ENCODE assay signal across 17 cellular contexts in genomic region chr12:27682534-27682933, GRCh38. TPM values are rescaled to one million over a fixed set of nuclear protein-coding genes. Genes with fewer than 3 reads are reported as not detected.
DNase-seq lines count a peak whose midpoint lies in the region; FAIRE-seq and TF ChIP-seq lines count a peak whose summit lies in the region.
"Had no signal": no experiment of that assay in that cellular context is flagged by ENCODE, and none has a peak within 500 bp of the region (broad histone marks: within the 10 kb centered on the region; RNA-seq: fewer than 3 reads in every experiment).

No MANE protein-coding gene starts in this region.

- H3K79me2 ChIP-seq in astrocyte (ENCODE audit: insufficient read depth, low read length), result no peaks in the 10 kb centered on the region

- no peak overlapping the region for H3K4me3 ChIP-seq in AG04450 (ENCODE audit: low read depth, low read length)
- H3K4me3 ChIP-seq in astrocyte (ENCODE audit: insufficient read depth, low read depth, low read length), result no peak overlapping the region
- H3K4me3 ChIP-seq in foreskin fibroblast (ENCODE audit: low read depth in 1 of 2, low read length in 2 of 2), result no peak overlapping the region
- H3K4me3 ChIP-seq: HAP-1 had no signal

- H3K36me3 Mint-ChIP-seq in HFFc6 (ENCODE audit: low read depth), result peaks cover 42% of the 10 kb centered on the region
- peaks cover 29% of the 10 kb centered on the region for H3K36me3 Mint-ChIP-seq in astrocyte (ENCODE audit: low read depth, unreplicated experiment)
- peaks cover 34% of the 10 kb centered on the region for H3K36me3 Mint-ChIP-seq in progenitor cell of endocrine pancreas (ENCODE audit: insufficient read depth)
- H3K36me3 Mint-ChIP-seq: CD4-positive, CD25-positive, alpha-beta regulatory T cell had no signal

- no peaks in the 10 kb centered on the region; the same call in 1 of the 2 replicates for H3K27me3 Mint-ChIP-seq in HFFc6 (ENCODE audit: insufficient read depth)
- H3K27me3 Mint-ChIP-seq in astrocyte (ENCODE audit: low read depth, unreplicated experiment), result no peaks in the 10 kb centered on the region
- no peaks in the 10 kb centered on the region for H3K27me3 Mint-ChIP-seq in progenitor cell of endocrine pancreas
- H3K27me3 Mint-ChIP-seq: CD4-positive, CD25-positive, alpha-beta regulatory T cell had no signal

- H3K36me3 ChIP-seq in astrocyte (ENCODE audit: insufficient read depth, low read length), result peaks cover 54% of the 10 kb centered on the region

- no peaks in the 10 kb centered on the region for H3K9me3 ChIP-seq in AG04450 (ENCODE audit: control insufficient read depth, insufficient read depth, low read length)
- no peaks in the 10 kb centered on the region for H3K9me3 ChIP-seq in astrocyte (ENCODE audit: insufficient read depth, low read depth, low read length)
- H3K9me3 ChIP-seq: HAP-1 had no signal

- H4K20me1 ChIP-seq in astrocyte (ENCODE audit: insufficient read depth, low read length), result no peaks in the 10 kb centered on the region

- peaks cover 5% of the 10 kb centered on the region; the same call in 1 of the 2 replicates for H3K4me1 Mint-ChIP-seq in HFFc6 (ENCODE audit: low read depth)
- H3K4me1 Mint-ChIP-seq in astrocyte (ENCODE audit: low read depth, unreplicated experiment), result peaks cover 3% of the 10 kb centered on the region
- H3K4me1 Mint-ChIP-seq in progenitor cell of endocrine pancreas (ENCODE audit: low read depth), result peaks cover 4% of the 10 kb centered on the region
- H3K4me1 Mint-ChIP-seq: CD4-positive, CD25-positive, alpha-beta regulatory T cell had no signal

- H3K4me2 ChIP-seq in astrocyte (ENCODE audit: low read length), result no peak overlapping the region

- H3K9me3 Mint-ChIP-seq in HFFc6 (no peaks in the 10 kb centered on the region), astrocyte (ENCODE audit: unreplicated experiment) (no peaks in the 10 kb centered on the region), progenitor cell of endocrine pancreas (ENCODE audit: low read depth) (no peaks in the 10 kb centered on the region)
- H3K9me3 Mint-ChIP-seq: CD4-positive, CD25-positive, alpha-beta regulatory T cell had no signal

- H2AFZ ChIP-seq in astrocyte (ENCODE audit: low read depth, low read length), result no peak overlapping the region

- no peaks in the 10 kb centered on the region for H3K4me1 ChIP-seq in astrocyte (ENCODE audit: insufficient read depth, low read length)

- H3K27me3 ChIP-seq in AG04450 (ENCODE audit: control insufficient read depth, insufficient read depth, low read length), result no peaks in the 10 kb centered on the region
- H3K27me3 ChIP-seq in astrocyte (ENCODE audit: insufficient read depth, low read length), result no peaks in the 10 kb centered on the region

- DNase-seq in AG04450 (ENCODE audit: low read depth, low spot score), result peak; percentile 13
- DNase-seq in HFFc6, result peak; percentile 13
- DNase-seq in astrocyte (ENCODE audit: low read depth), result peak; percentile 21
- DNase-seq in foreskin fibroblast, result peak; percentile 8 to 27
- DNase-seq in progenitor cell of endocrine pancreas (ENCODE audit: low spot score, unreplicated experiment), result no peak
- no peak for DNase-seq in T-helper 9 cell
- DNase-seq in NCI-H526 (lab: John Stamatoyannopoulos, UW), result no peak
- DNase-seq in dedifferentiated amniotic fluid mesenchymal stem cell (ENCODE audit: extremely low spot score), result no peak
- DNase-seq: 8988T; CD4-positive, CD25-positive, alpha-beta regulatory T cell; DMS53; NCI-H1105 treated with DMSO at 0.1 percent for 48 hours; NCI-H187; NCI-H748 treated with DMSO at 0.1 percent for 48 hours; PC-3 had no signal

- H3K4me3 Mint-ChIP-seq in HFFc6 (no peak overlapping the region), astrocyte (ENCODE audit: unreplicated experiment) (no peak overlapping the region), progenitor cell of endocrine pancreas (ENCODE audit: low read depth) (no peak overlapping the region)
- H3K4me3 Mint-ChIP-seq: CD4-positive, CD25-positive, alpha-beta regulatory T cell had no signal

- CTCF ChIA-PET in AG04450 (lab: Charles Lee), result interaction anchor here (1.2 kb wide), 1 partner anchor 21 kb away, joined by 3 read pairs; no protein-coding TSS in a partner anchor

- no peak overlapping the region for H3K9ac ChIP-seq in astrocyte (ENCODE audit: low read length)

- TF ChIP-seq CTCF in AG04450 (IDR thresholded peaks at IDR 0.05; ENCODE audit: low read depth, low read length) (no peak), HFFc6 (IDR thresholded peaks at IDR 0.05) (no peak), astrocyte (IDR thresholded peaks at IDR 0.05; ENCODE audit: insufficient read depth, low read depth, low read length) (no peak), foreskin fibroblast (IDR thresholded peaks at IDR 0.05; ENCODE audit: low read depth, low read length) (no peak), progenitor cell of endocrine pancreas (IDR thresholded peaks at IDR 0.05; ENCODE audit: unreplicated experiment) (no peak)

- H3K27ac ChIP-seq in AG04450 (ENCODE audit: low read depth, low read length) (no peak overlapping the region), astrocyte (ENCODE audit: low read depth, low read length) (peak overlapping the region; percentile 37)

- POLR2A ChIA-PET in AG04450 (lab: Yijun Ruan, JAX), result no interaction called here

- no peak for FAIRE-seq in astrocyte (lab: Jason Lieb, UNC)
- FAIRE-seq: G401.6 had no signal

- H3K27ac Mint-ChIP-seq in HFFc6 (no peak overlapping the region), astrocyte (ENCODE audit: unreplicated experiment) (no peak overlapping the region), progenitor cell of endocrine pancreas (no peak overlapping the region)
- H3K27ac Mint-ChIP-seq: CD4-positive, CD25-positive, alpha-beta regulatory T cell had no signal

RNA-seq across cellular contexts. Expression of gene REP15, which starts 13.7 kb away (rescaled TPM):
- 0.65 and 0.78 TPM in 2 replicates for polyA plus RNA-seq in AG04450 (2011; rRNA removed)
- 0.28 and 1.8 TPM in 2 replicates for polyA minus RNA-seq in AG04450 (2011; rRNA and poly(A)+ RNA removed)
- 1 to 10 TPM; 2.1 to 2.9 (median 2.4) TPM for total RNA-seq in HFFc6 (2021; fragmentation: NEBNext Ultra II Directional; extraction: Animal tissue kit (Norgen Biotek cat#: 25700))
- total RNA-seq in astrocyte (2.1 and 3.8 TPM in 2 replicates), progenitor cell of endocrine pancreas (2.8 and 3.0 TPM in 2 replicates)
- total RNA-seq: CD4-positive, CD25-positive, alpha-beta regulatory T cell had no signal

RNA-seq across cellular contexts. Expression of gene MRPS35, which starts 28.1 kb away (rescaled TPM):
- polyA plus RNA-seq in AG04450 (2011; rRNA removed), result 59.4 and 66.6 TPM in 2 replicates
- 19.2 and 25.4 TPM in 2 replicates for polyA minus RNA-seq in AG04450 (2011; rRNA and poly(A)+ RNA removed)
- 10 to 100 TPM; 39.2 to 47.9 (median 45.6) TPM for total RNA-seq in HFFc6 (2021; fragmentation: NEBNext Ultra II Directional; extraction: Animal tissue kit (Norgen Biotek cat#: 25700))
- total RNA-seq in astrocyte, result 48.2 and 50.4 TPM in 2 replicates
- total RNA-seq in progenitor cell of endocrine pancreas, result 63.1 and 63.3 TPM in 2 replicates

Comparison
In these comparisons a context has a peak if more than half of its experiments do, and no peak if none do; other contexts are left out.
1. DNase-seq: peak in AG04450 (single experiment), HFFc6 (single experiment), astrocyte (single experiment) and foreskin fibroblast (2 of 2); none in progenitor cell of endocrine pancreas (single experiment), T-helper 9 cell (single experiment), NCI-H526 (0 of 2) and dedifferentiated amniotic fluid mesenchymal stem cell (single experiment).